In genomic region chr15:79640206-79640605, GRCh38 we compare ENCODE assay signal across 14 cellular contexts.
DNase-seq lines count a peak whose midpoint lies in the region; ATAC-seq lines count a peak whose summit lies in the region.
"Had no signal": no experiment of that assay in that cellular context is flagged by ENCODE, and none has a peak within 500 bp of the region (broad histone marks: within the 10 kb centered on the region; RNA-seq: fewer than 3 reads in every experiment).

No MANE protein-coding gene starts in this region.

- no peak overlapping the region for H3K27ac Mint-ChIP-seq in activated CD8-positive, alpha-beta memory T cell treated with anti-CD3 and anti-CD28 coated beads, Interleukin-2, amount 10 ng/mL, durations not matched to agents 7 days and 5 days
- H3K27ac Mint-ChIP-seq: progenitor cell of endocrine pancreas had no signal

- CTCF ChIA-PET in activated CD8-positive, alpha-beta memory T cell treated with anti-CD3 and anti-CD28 coated beads, Interleukin-2, amount 10 ng/mL, durations not matched to agents 7 days and 5 days (lab: Charles Lee), result no interaction called here

- H3K36me3 Mint-ChIP-seq in activated CD8-positive, alpha-beta memory T cell treated with anti-CD3 and anti-CD28 coated beads, Interleukin-2, amount 10 ng/mL, durations not matched to agents 7 days and 5 days, result no peaks in the 10 kb centered on the region

- H3K9me3 Mint-ChIP-seq in activated CD8-positive, alpha-beta memory T cell treated with anti-CD3 and anti-CD28 coated beads, Interleukin-2, amount 10 ng/mL, durations not matched to agents 7 days and 5 days (ENCODE audit: low read depth), result no peaks in the 10 kb centered on the region

- no peak for ATAC-seq in activated CD8-positive, alpha-beta memory T cell treated with anti-CD3 and anti-CD28 coated beads, Interleukin-2, amount 10 ng/mL, durations not matched to agents 7 days and 5 days
- ATAC-seq: left colon had no signal

- H3K4me1 Mint-ChIP-seq in activated CD8-positive, alpha-beta memory T cell treated with anti-CD3 and anti-CD28 coated beads, Interleukin-2, amount 10 ng/mL, durations not matched to agents 7 days and 5 days, result no peaks in the 10 kb centered on the region

- peak; percentile 74 for DNase-seq in GM04504 (ENCODE audit: low read depth)
- peak; percentile 94 for DNase-seq in RPMI7951 (ENCODE audit: low read depth)
- DNase-seq in fibroblast of peridontal ligament (ENCODE audit: extremely low read depth), result peak; percentile 69
- peak; percentile 29 for DNase-seq in pulmonary artery endothelial cell (ENCODE audit: low read depth, low spot score)
- DNase-seq in activated CD8-positive, alpha-beta memory T cell treated with anti-CD3 and anti-CD28 coated beads, Interleukin-2, amount 10 ng/mL, durations not matched to agents 7 days and 5 days, result no peak
- DNase-seq in activated effector memory CD4-positive, alpha-beta T cell treated with anti-CD3 and anti-CD28 coated beads, Interleukin-2, amount 50 U/mL, for 16 hours, result no peak
- DNase-seq in DMS 273 treated with DMSO at 0.1 percent for 48 hours (lab: John Stamatoyannopoulos, UW), result no peak
- DNase-seq in SK-N-DZ (ENCODE audit: low spot score), result no peak
- DNase-seq: activated CD4-positive, CD25-positive, alpha-beta regulatory T cell treated with anti-CD3 and anti-CD28 coated beads, Interleukin-2, amount 50 U/mL, for 72 hours; activated naive CD4-positive, alpha-beta T cell; effector CD4-positive, alpha-beta T cell; left colon; NCI-H146 had no signal

- no peak overlapping the region for H3K4me3 Mint-ChIP-seq in activated CD8-positive, alpha-beta memory T cell treated with anti-CD3 and anti-CD28 coated beads, Interleukin-2, amount 10 ng/mL, durations not matched to agents 7 days and 5 days

- peaks cover 18% of the 10 kb centered on the region for H3K27me3 Mint-ChIP-seq in activated CD8-positive, alpha-beta memory T cell treated with anti-CD3 and anti-CD28 coated beads, Interleukin-2, amount 10 ng/mL, durations not matched to agents 7 days and 5 days
- H3K27me3 Mint-ChIP-seq: progenitor cell of endocrine pancreas had no signal

Comparison
In these comparisons a context has a peak if more than half of its experiments do, and no peak if none do; other contexts are left out.
1. DNase-seq: peak in GM04504 (single experiment), RPMI7951 (single experiment), fibroblast of peridontal ligament (single experiment) and pulmonary artery endothelial cell (single experiment); none in activated CD8-positive, alpha-beta memory T cell treated with anti-CD3 and anti-CD28 coated beads, Interleukin-2, amount 10 ng/mL, durations not matched to agents 7 days and 5 days (single experiment), activated effector memory CD4-positive, alpha-beta T cell treated with anti-CD3 and anti-CD28 coated beads, Interleukin-2, amount 50 U/mL, for 16 hours (single experiment), DMS 273 treated with DMSO at 0.1 percent for 48 hours (single experiment) and SK-N-DZ (single experiment).